11 cellular contexts compared by ENCODE assay signal in genomic region chr16:27398894-27399853, GRCh38.
DNase-seq lines count a peak whose midpoint lies in the region; ATAC-seq and TF ChIP-seq lines count a peak whose summit lies in the region.
"Had no signal": no experiment of that assay in that cellular context is flagged by ENCODE, and none has a peak within 500 bp of the region (broad histone marks: within the 10 kb centered on the region; RNA-seq: fewer than 3 reads in every experiment).

No MANE protein-coding gene starts in this region.

- peaks cover 52% of the 10 kb centered on the region for H3K4me1 ChIP-seq in OCI-LY3 (ENCODE audit: low read length)

- H3K27me3 Mint-ChIP-seq in memory B cell, result peaks cover 3% of the 10 kb centered on the region
- H3K27me3 Mint-ChIP-seq: activated CD4-positive, alpha-beta memory T cell treated with anti-CD3 and anti-CD28 coated beads for 36 hours had no signal

- H3K9me3 ChIP-seq in OCI-LY3 (ENCODE audit: insufficient read depth, low read length), result peaks cover 11% of the 10 kb centered on the region; the same call in 1 of the 2 replicates

- no peak for DNase-seq in memory B cell (ENCODE audit: low spot score in 2 of 2)
- no peak for DNase-seq in activated naive CD4-positive, alpha-beta T cell (lab: John Stamatoyannopoulos, UW)
- no peak for DNase-seq in NCI-H1694 (lab: John Stamatoyannopoulos, UW)
- no peak for DNase-seq in NCI-H2227 (lab: John Stamatoyannopoulos, UW; ENCODE audit: unreplicated experiment)
- DNase-seq: activated CD4-positive, alpha-beta memory T cell treated with anti-CD3 and anti-CD28 coated beads for 36 hours; EL; NCI-H1092 had no signal

- no peaks in the 10 kb centered on the region for H3K27me3 ChIP-seq in OCI-LY3 (ENCODE audit: low read depth, low read length)

- ATAC-seq in GM18505 (IDR thresholded peaks at IDR 0.05; ENCODE audit: unreplicated experiment) (peak; percentile 29), GM21825 (IDR thresholded peaks at IDR 0.05; ENCODE audit: unreplicated experiment) (peak; percentile 31), memory B cell (ENCODE audit: low read depth) (peak; percentile 20), HG03045 (IDR thresholded peaks at IDR 0.05; ENCODE audit: unreplicated experiment) (no peak)

- TF ChIP-seq CTCF in OCI-LY3 (IDR thresholded peaks at IDR 0.05; ENCODE audit: low read depth, low read length), result no peak

- peak overlapping the region; percentile 98 for H3K27ac ChIP-seq in OCI-LY3 (ENCODE audit: low read length)

- H3K79me2 ChIP-seq in OCI-LY3 (ENCODE audit: low read length), result peaks cover 46% of the 10 kb centered on the region

- peaks cover 4% of the 10 kb centered on the region for H3K36me3 Mint-ChIP-seq in memory B cell

- H3K4me3 ChIP-seq in OCI-LY3 (ENCODE audit: low read length), result peak overlapping the region; percentile 16

- peak overlapping the region; percentile 62 for H3K4me2 ChIP-seq in OCI-LY3 (ENCODE audit: low read length)

- no peak overlapping the region for H2AFZ ChIP-seq in OCI-LY3 (ENCODE audit: low read depth, low read length)

- peak; percentile 59 for TF ChIP-seq POLR2A in GM18505 (IDR thresholded peaks at IDR 0.05; ENCODE audit: borderline replicate concordance, extremely low read depth, insufficient read depth, insufficient read length)

- H4K20me1 ChIP-seq in OCI-LY3 (ENCODE audit: insufficient read depth, low read length), result no peaks in the 10 kb centered on the region

- peak overlapping the region; percentile 54 for H3K4me3 Mint-ChIP-seq in memory B cell
- H3K4me3 Mint-ChIP-seq: activated CD4-positive, alpha-beta memory T cell treated with anti-CD3 and anti-CD28 coated beads for 36 hours had no signal

- H3K36me3 ChIP-seq in OCI-LY3 (replicated peaks; ENCODE audit: low read depth, low read length), result peaks cover 25% of the 10 kb centered on the region

- H3K27ac Mint-ChIP-seq in memory B cell, result no peak overlapping the region
- H3K27ac Mint-ChIP-seq: activated CD4-positive, alpha-beta memory T cell treated with anti-CD3 and anti-CD28 coated beads for 36 hours had no signal

- peaks cover 18% of the 10 kb centered on the region for H3K9me3 Mint-ChIP-seq in memory B cell

- H3K4me1 Mint-ChIP-seq in memory B cell, result peaks cover 49% of the 10 kb centered on the region

- H3K9ac ChIP-seq in OCI-LY3 (ENCODE audit: low read length), result peak overlapping the region; percentile 41
